ENCODE assay signal across 21 cellular contexts in genomic region chr3:169695051-169695450, GRCh38.
"Had no signal": no experiment of that assay in that cellular context is flagged by ENCODE, and none has a peak within 500 bp of the region (broad histone marks: within the 10 kb centered on the region; RNA-seq: fewer than 3 reads in every experiment).

No MANE protein-coding gene starts in this region.

- DNase-seq: cortex of kidney; effector memory CD4-positive, alpha-beta T cell; heart left ventricle; hippocampal formation; kidney glomerular epithelial cell; mammary epithelial cell; naive thymus-derived CD4-positive, alpha-beta T cell; nephron progenitor cell; psoas muscle; retina; right lobe of liver; stimulated activated CD4-positive, alpha-beta T cell treated with anti-CD3 and anti-CD28 coated beads, Interleukin-2, amount 100 ng/mL, for 24 hours; stimulated activated CD4-positive, alpha-beta T cell treated with anti-CD3 and anti-CD28 coated beads, Interleukin-4, amount 100 ng/mL, for 4 hours; stimulated activated naive B cell treated with anti-CD40 and anti-IgM and Interleukin-4, amounts not matched to agents 10 μg/mL and 1 μg/mL and 100 μg/mL, for 72 hours; stimulated activated naive CD8-positive, alpha-beta T cell treated with anti-CD3 and anti-CD28 coated beads, Interleukin-15, amount 100 ng/mL, for 72 hours; testis; upper lobe of right lung had no signal

- H3K27ac ChIP-seq: heart left ventricle, neutrophil, psoas muscle, right lobe of liver, skin epidermis, testis, tibial nerve, upper lobe of right lung had no signal

- H3K4me3 ChIP-seq: heart left ventricle, psoas muscle, right lobe of liver, skin epidermis, testis, tibial nerve, upper lobe of right lung had no signal

- H3K27me3 ChIP-seq: heart left ventricle, neutrophil, right lobe of liver, testis, tibial nerve, upper lobe of right lung had no signal

- ATAC-seq: esophagus mucosa; heart left ventricle; naive thymus-derived CD4-positive, alpha-beta T cell; psoas muscle; right lobe of liver; stimulated activated naive B cell treated with anti-CD40 and anti-IgM and Interleukin-4, amounts not matched to agents 10 μg/mL and 1 μg/mL and 100 μg/mL, for 72 hours; stimulated activated naive CD8-positive, alpha-beta T cell treated with anti-CD3 and anti-CD28 coated beads, Interleukin-15, amount 100 ng/mL, for 72 hours; upper lobe of right lung had no signal

- H3K36me3 ChIP-seq: heart left ventricle, neutrophil, right lobe of liver, tibial nerve, upper lobe of right lung had no signal
